ENCODE assay signal across 21 cellular contexts in the genomic region with DNA sequence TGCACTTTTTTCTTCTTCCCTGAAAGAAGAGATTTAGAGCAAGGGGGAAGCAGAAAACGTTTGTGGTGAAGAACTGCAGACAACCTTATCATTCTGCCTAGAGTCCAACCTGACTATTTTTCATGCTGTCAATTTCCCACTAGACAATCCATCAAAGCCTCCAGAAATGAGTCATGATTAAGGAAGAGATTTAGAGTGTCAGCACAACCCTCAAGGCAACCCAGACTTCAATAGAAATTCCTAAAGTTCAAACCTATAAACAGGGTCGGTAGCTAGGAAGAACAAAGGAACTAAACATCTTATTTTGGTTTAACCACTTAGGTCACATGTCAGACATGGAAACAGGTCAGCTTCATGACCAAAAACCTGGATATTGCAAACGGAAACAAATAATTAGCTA.
DNase-seq lines count a peak whose midpoint lies in the region; ATAC-seq and TF ChIP-seq lines count a peak whose summit lies in the region.
"Had no signal": no experiment of that assay in that cellular context is flagged by ENCODE, and none has a peak within 500 bp of the region (broad histone marks: within the 10 kb centered on the region; RNA-seq: fewer than 3 reads in every experiment).

No MANE protein-coding gene starts in this region.

- H3K27ac Mint-ChIP-seq in stimulated activated effector memory CD8-positive, alpha-beta T cell treated with anti-CD3 and anti-CD28 coated beads, Interleukin-12 subunit alpha, Interleukin-12 subunit beta, amount 100 ng/mL, for 72 hours = peak overlapping the region; percentile 10
- H3K27ac Mint-ChIP-seq: activated naive CD8-positive, alpha-beta T cell; activated T-helper 2 cell treated with anti-CD3 and anti-CD28 coated beads, Interferon-gamma antibody, Interleukin-2, Interleukin-4, amounts not matched to agents 10 μg/mL and 5 μg/mL and 100 μg/mL, durations not matched to agents 14 hours and 24 hours and 36 hours had no signal

- in situ Hi-C loops in SK-MEL-5 (cut with HindIII; ENCODE audit: low pct_unique_long_range_greater_than_20kb, low sequenced_read_pairs) = no loop called here

- H3K4me3 ChIP-seq in left ventricle myocardium inferior (no peak overlapping the region), right atrium auricular region (no peak overlapping the region)
- H3K4me3 ChIP-seq: BLaER1, left lung, MG63, vagina had no signal

- no peak overlapping the region for H3K4me3 Mint-ChIP-seq in stimulated activated effector memory CD8-positive, alpha-beta T cell treated with anti-CD3 and anti-CD28 coated beads, Interleukin-12 subunit alpha, Interleukin-12 subunit beta, amount 100 ng/mL, for 72 hours
- H3K4me3 Mint-ChIP-seq: activated naive CD8-positive, alpha-beta T cell; IgD-negative memory B cell had no signal

- no peaks in the 10 kb centered on the region for H3K9me3 ChIP-seq in left ventricle myocardium inferior (replicated peaks)
- H3K9me3 ChIP-seq in right atrium auricular region = no peaks in the 10 kb centered on the region
- H3K9me3 ChIP-seq: BLaER1, left lung, MG63, vagina had no signal

- H3K9me3 Mint-ChIP-seq in stimulated activated effector memory CD8-positive, alpha-beta T cell treated with anti-CD3 and anti-CD28 coated beads, Interleukin-12 subunit alpha, Interleukin-12 subunit beta, amount 100 ng/mL, for 72 hours = no peaks in the 10 kb centered on the region
- H3K9me3 Mint-ChIP-seq: activated T-helper 2 cell treated with anti-CD3 and anti-CD28 coated beads, Interferon-gamma antibody, Interleukin-2, Interleukin-4, amounts not matched to agents 10 μg/mL and 5 μg/mL and 100 μg/mL, durations not matched to agents 14 hours and 24 hours and 36 hours; IgD-negative memory B cell had no signal

- ATAC-seq in esophagus mucosa = peak; percentile 55
- ATAC-seq in stimulated activated effector memory CD8-positive, alpha-beta T cell treated with anti-CD3 and anti-CD28 coated beads, Interleukin-12 subunit alpha, Interleukin-12 subunit beta, amount 100 ng/mL, for 72 hours = no peak
- ATAC-seq in left lobe of liver = no peak
- ATAC-seq: left lung had no signal

- H3K4me1 Mint-ChIP-seq in stimulated activated effector memory CD8-positive, alpha-beta T cell treated with anti-CD3 and anti-CD28 coated beads, Interleukin-12 subunit alpha, Interleukin-12 subunit beta, amount 100 ng/mL, for 72 hours = no peaks in the 10 kb centered on the region
- H3K4me1 Mint-ChIP-seq: IgD-negative memory B cell had no signal

- intact Hi-C loops in left ventricle myocardium inferior (cut with micrococcal nuclease) = no loop called here

- H3K4me1 ChIP-seq in left ventricle myocardium inferior (peaks cover 22% of the 10 kb centered on the region), right atrium auricular region (no peaks in the 10 kb centered on the region)
- H3K4me1 ChIP-seq: BLaER1, left lung, vagina had no signal

- H3K36me3 ChIP-seq in left ventricle myocardium inferior (peaks cover 61% of the 10 kb centered on the region), right atrium auricular region (peaks cover 43% of the 10 kb centered on the region)

- DNase-seq in left ventricle myocardium inferior (no peak), right atrium auricular region (ENCODE audit: low spot score) (no peak), SK-MEL-5 (ENCODE audit: low read depth, low spot score) (peak; percentile 55), left lobe of liver (ENCODE audit: low spot score) (no peak), NCI-H69 (lab: John Stamatoyannopoulos, UW) (no peak), OCI-M2 (lab: John Stamatoyannopoulos, UW; ENCODE audit: unreplicated experiment) (no peak)
- no peak for DNase-seq in stimulated activated effector memory CD8-positive, alpha-beta T cell treated with anti-CD3 and anti-CD28 coated beads, Interleukin-12 subunit alpha, Interleukin-12 subunit beta, amount 100 ng/mL, for 72 hours (ENCODE audit: low spot score in 2 of 2)
- DNase-seq: activated CD4-positive, alpha-beta T cell treated with anti-CD3 and anti-CD28 coated beads, Interleukin-2, amount 50 U/mL, for 1 hour; head of caudate nucleus; left lung; MG63; NCI-H1417 treated with DMSO at 0.1 percent for 48 hours; NCI-H526 treated with DMSO at 0.1 percent for 48 hours; posterior cingulate gyrus; SHP77 treated with DMSO at 0.1 percent for 48 hours had no signal

- H3K36me3 Mint-ChIP-seq in stimulated activated effector memory CD8-positive, alpha-beta T cell treated with anti-CD3 and anti-CD28 coated beads, Interleukin-12 subunit alpha, Interleukin-12 subunit beta, amount 100 ng/mL, for 72 hours = peaks cover 58% of the 10 kb centered on the region

- no peaks in the 10 kb centered on the region for H3K27me3 ChIP-seq in left ventricle myocardium inferior (ENCODE audit: low read depth)
- H3K27me3 ChIP-seq in right atrium auricular region = no peaks in the 10 kb centered on the region
- H3K27me3 ChIP-seq: BLaER1, left lung, MG63, vagina had no signal

- H3K27ac ChIP-seq in left ventricle myocardium inferior (replicated peaks) (peak overlapping the region; percentile 20), right atrium auricular region (no peak overlapping the region)
- H3K27ac ChIP-seq: BLaER1, left lung, vagina had no signal

- TF ChIP-seq CTCF in left ventricle myocardium inferior (IDR thresholded peaks at IDR 0.05; ENCODE audit: borderline replicate concordance) = no peak
- TF ChIP-seq CTCF in right atrium auricular region (IDR thresholded peaks at IDR 0.05) = no peak
